15 cellular contexts compared by ENCODE assay signal in the genomic region with DNA sequence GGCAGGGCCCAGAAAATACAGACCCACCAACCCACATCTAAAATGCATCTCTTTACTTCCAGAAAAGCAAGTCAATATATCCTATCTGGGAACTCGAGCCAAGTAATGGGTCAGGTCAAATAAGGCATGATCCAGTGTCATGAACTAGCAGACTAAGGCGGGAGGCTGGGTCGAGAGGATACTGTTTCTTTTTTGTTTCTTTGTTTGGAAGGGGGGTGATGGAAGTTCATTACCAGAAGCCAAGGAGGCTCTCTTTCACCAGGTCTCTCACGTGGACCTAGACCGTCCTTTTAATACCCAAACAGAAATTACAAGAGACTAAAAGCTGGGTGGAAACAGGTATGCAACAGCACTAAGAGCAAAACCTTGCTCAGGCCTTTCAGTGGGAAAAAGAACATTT.
DNase-seq lines count a peak whose midpoint lies in the region; ATAC-seq and TF ChIP-seq lines count a peak whose summit lies in the region.
"Had no signal": no experiment of that assay in that cellular context is flagged by ENCODE, and none has a peak within 500 bp of the region (broad histone marks: within the 10 kb centered on the region; RNA-seq: fewer than 3 reads in every experiment).

No MANE protein-coding gene starts in this region.

- no peak overlapping the region for H3K4me3 Mint-ChIP-seq in effector memory CD8-positive, alpha-beta T cell
- H3K4me3 Mint-ChIP-seq: T-helper 1 cell treated with Interleukin-12 subunit alpha and Interleukin-12 subunit beta and Interleukin-4 antibody, amounts not matched to agents 30 μg/mL and 1 μg/mL, for 36 hours had no signal

- H4K8ac ChIP-seq in neuronal stem cell (ENCODE audit: low read depth, low read length) = no peak overlapping the region

- no peak overlapping the region for H2BK120ac ChIP-seq in neuronal stem cell (ENCODE audit: low read depth, low read length)

- H3K4me2 ChIP-seq in neuronal stem cell (ENCODE audit: insufficient read depth, low read length, poor library complexity, severe bottlenecking) = no peak overlapping the region
- H3K4me2 ChIP-seq: smooth muscle cell had no signal

- no peak overlapping the region for H4K91ac ChIP-seq in neuronal stem cell (ENCODE audit: low read depth, low read length, poor library complexity)

- no peak overlapping the region for H2BK5ac ChIP-seq in neuronal stem cell (ENCODE audit: low read length)

- TF ChIP-seq CTCF in right atrium auricular region (IDR thresholded peaks at IDR 0.05) = no peak
- no peak for TF ChIP-seq CTCF in heart right ventricle (IDR thresholded peaks at IDR 0.05)
- no peak for TF ChIP-seq CTCF in esophagus muscularis mucosa (IDR thresholded peaks at IDR 0.05)
- no peak for TF ChIP-seq CTCF in vagina (IDR thresholded peaks at IDR 0.05)

- H3K9ac ChIP-seq in neuronal stem cell (ENCODE audit: low read depth, low read length, poor library complexity) = no peak overlapping the region

- H3K36me3 ChIP-seq in right atrium auricular region = no peaks in the 10 kb centered on the region
- H3K36me3 ChIP-seq in heart right ventricle = no peaks in the 10 kb centered on the region
- no peaks in the 10 kb centered on the region for H3K36me3 ChIP-seq in esophagus muscularis mucosa
- no peaks in the 10 kb centered on the region for H3K36me3 ChIP-seq in neuronal stem cell (replicated peaks in 1 of 2; ENCODE audit: control insufficient read depth in 2 of 2, insufficient read depth in 2 of 2, low read length in 2 of 2)
- no peaks in the 10 kb centered on the region for H3K36me3 ChIP-seq in vagina
- H3K36me3 ChIP-seq: ovary had no signal

- H3K4me1 ChIP-seq in right atrium auricular region = peaks cover 0 to 88% of the 10 kb centered on the region in 2 donors
- peaks cover 9 to 98% (median 82%) of the 10 kb centered on the region in 9 donors for H3K4me1 ChIP-seq in heart right ventricle
- peaks cover 82 to 98% (median 97%) of the 10 kb centered on the region in 4 donors for H3K4me1 ChIP-seq in esophagus muscularis mucosa
- H3K4me1 ChIP-seq in neuronal stem cell (ENCODE audit: control insufficient read depth in 2 of 2, insufficient read depth in 1 of 2, low read depth in 1 of 2, low read length in 2 of 2) = peaks cover 57 to 82% of the 10 kb centered on the region in 2 donors
- H3K4me1 ChIP-seq in vagina = peaks cover 71% of the 10 kb centered on the region

- DNase-seq in right atrium auricular region (ENCODE audit: low spot score) (no peak), heart right ventricle (no peak), esophagus muscularis mucosa (ENCODE audit: extremely low spot score) (no peak), neuronal stem cell (ENCODE audit: low spot score) (no peak), vagina (ENCODE audit: extremely low spot score in 2 of 2) (no peak)
- no peak for DNase-seq in activated CD4-positive, CD25-positive, alpha-beta regulatory T cell treated with anti-CD3 and anti-CD28 coated beads, Interleukin-2, amount 50 U/mL, for 72 hours
- DNase-seq in effector memory CD8-positive, alpha-beta T cell = no peak
- DNase-seq: activated effector memory CD4-positive, alpha-beta T cell treated with Interleukin-2 at 50 U/mL for 16 hours; EL; NCI-H226; SHP77 treated with DMSO at 0.1 percent for 48 hours had no signal

- ATAC-seq in heart right ventricle (no peak), HG03469 (IDR thresholded peaks at IDR 0.05; ENCODE audit: unreplicated experiment) (no peak)
- ATAC-seq in effector memory CD8-positive, alpha-beta T cell (replicated peaks) = no peak

- H3K27ac Mint-ChIP-seq in effector memory CD8-positive, alpha-beta T cell = no peak overlapping the region

- no peak overlapping the region for H2BK12ac ChIP-seq in neuronal stem cell (ENCODE audit: low read length)

- H3K79me1 ChIP-seq in neuronal stem cell (ENCODE audit: low read depth, low read length) = peaks cover 9% of the 10 kb centered on the region

- intact Hi-C loops in heart right ventricle (cut with DNase I) (loop anchor here in 1 of 10 donors (5.0 kb wide), 1 partner anchor 70 kb away; no protein-coding TSS in a partner anchor), esophagus muscularis mucosa (cut with DNase I) (no loop called here), vagina (cut with DNase I) (no loop called here)

- no peak overlapping the region for H2AK5ac ChIP-seq in neuronal stem cell (ENCODE audit: low read depth, low read length)

- H3K23ac ChIP-seq in neuronal stem cell (ENCODE audit: low read depth, low read length, poor library complexity) = no peak overlapping the region

- H2AFZ ChIP-seq in neuronal stem cell (ENCODE audit: low read length) = no peak overlapping the region

- H3K27me3 ChIP-seq in right atrium auricular region (no peaks in the 10 kb centered on the region), heart right ventricle (no peaks in the 10 kb centered on the region), esophagus muscularis mucosa (no peaks in the 10 kb centered on the region), neuronal stem cell (ENCODE audit: control insufficient read depth in 3 of 3, insufficient read depth in 3 of 3, low read depth in 1 of 3, low read length in 3 of 3) (peaks cover 0 to 2% (median 0%) of the 10 kb centered on the region in 3 experiments), vagina (no peaks in the 10 kb centered on the region)
- H3K27me3 ChIP-seq: ovary had no signal

- no peaks in the 10 kb centered on the region for H3K27me3 Mint-ChIP-seq in effector memory CD8-positive, alpha-beta T cell

- H3K27ac ChIP-seq in right atrium auricular region (peak overlapping the region; percentile 64 to 79), heart right ventricle (peak overlapping the region in 3 of 10 donors; percentile 62 to 77 (median 68)), esophagus muscularis mucosa (replicated peaks in 1 of 4) (peak overlapping the region; percentile 78 to 83 (median 80)), neuronal stem cell (replicated peaks; ENCODE audit: low read length) (no peak overlapping the region), vagina (peak overlapping the region; percentile 13)
- H3K27ac ChIP-seq: ovary had no signal

- no peaks in the 10 kb centered on the region for H3K36me3 Mint-ChIP-seq in effector memory CD8-positive, alpha-beta T cell (ENCODE audit: insufficient read depth)

- no peak for TF ChIP-seq EP300 in esophagus muscularis mucosa (IDR thresholded peaks at IDR 0.05)

- H3K4me1 Mint-ChIP-seq in effector memory CD8-positive, alpha-beta T cell (ENCODE audit: low read depth in 2 of 2) = peaks cover 42 to 46% of the 10 kb centered on the region in 2 donors

- H3K4ac ChIP-seq in neuronal stem cell (ENCODE audit: low read length) = no peak overlapping the region

- peak overlapping the region; percentile 97 for H3K18ac ChIP-seq in neuronal stem cell (ENCODE audit: low read length)

- WGBS in heart right ventricle, 2 donors = 83 to 87% methylated on average over 5 of the region's 5 CpGs
- WGBS in esophagus muscularis mucosa = 64% methylated on average over 5 of the region's 5 CpGs
- no CpG with 5 or more reads among the region's 5 CpGs for WGBS in neuronal stem cell (ENCODE audit: extremely low coverage in 2 of 2, insufficient read length in 2 of 2, insufficient replicate concordance in 1 of 2), 2 donors

- no peak overlapping the region for H3K4me3 ChIP-seq in right atrium auricular region
- H3K4me3 ChIP-seq in heart right ventricle = no peak overlapping the region
- no peak overlapping the region for H3K4me3 ChIP-seq in esophagus muscularis mucosa
- no peak overlapping the region for H3K4me3 ChIP-seq in neuronal stem cell (ENCODE audit: low read length in 2 of 2)
- H3K4me3 ChIP-seq in vagina = no peak overlapping the region
- H3K4me3 ChIP-seq: ovary, smooth muscle cell had no signal

- no peaks in the 10 kb centered on the region for H3K9me3 ChIP-seq in right atrium auricular region
- no peaks in the 10 kb centered on the region for H3K9me3 ChIP-seq in heart right ventricle
- H3K9me3 ChIP-seq in esophagus muscularis mucosa = no peaks in the 10 kb centered on the region
- peaks cover 0 to 2% of the 10 kb centered on the region in 2 donors for H3K9me3 ChIP-seq in neuronal stem cell (replicated peaks in 1 of 2; ENCODE audit: control insufficient read depth in 2 of 2, insufficient read depth in 1 of 2, low read depth in 1 of 2, low read length in 2 of 2)
- H3K9me3 ChIP-seq in vagina = no peaks in the 10 kb centered on the region
- H3K9me3 ChIP-seq: ovary had no signal

- H3K9me3 Mint-ChIP-seq in effector memory CD8-positive, alpha-beta T cell = no peaks in the 10 kb centered on the region
- H3K9me3 Mint-ChIP-seq: T-helper 1 cell treated with Interleukin-12 subunit alpha and Interleukin-12 subunit beta and Interleukin-4 antibody, amounts not matched to agents 30 μg/mL and 1 μg/mL, for 36 hours had no signal

- TF ChIP-seq POLR2A in esophagus muscularis mucosa (IDR thresholded peaks at IDR 0.05; ENCODE audit: low read depth) (no peak), vagina (IDR thresholded peaks at IDR 0.05) (no peak)

- no peak overlapping the region for H2BK15ac ChIP-seq in neuronal stem cell (ENCODE audit: low read length)

- no peak overlapping the region for H3K14ac ChIP-seq in neuronal stem cell (ENCODE audit: low read length)
